In the genomic region with DNA sequence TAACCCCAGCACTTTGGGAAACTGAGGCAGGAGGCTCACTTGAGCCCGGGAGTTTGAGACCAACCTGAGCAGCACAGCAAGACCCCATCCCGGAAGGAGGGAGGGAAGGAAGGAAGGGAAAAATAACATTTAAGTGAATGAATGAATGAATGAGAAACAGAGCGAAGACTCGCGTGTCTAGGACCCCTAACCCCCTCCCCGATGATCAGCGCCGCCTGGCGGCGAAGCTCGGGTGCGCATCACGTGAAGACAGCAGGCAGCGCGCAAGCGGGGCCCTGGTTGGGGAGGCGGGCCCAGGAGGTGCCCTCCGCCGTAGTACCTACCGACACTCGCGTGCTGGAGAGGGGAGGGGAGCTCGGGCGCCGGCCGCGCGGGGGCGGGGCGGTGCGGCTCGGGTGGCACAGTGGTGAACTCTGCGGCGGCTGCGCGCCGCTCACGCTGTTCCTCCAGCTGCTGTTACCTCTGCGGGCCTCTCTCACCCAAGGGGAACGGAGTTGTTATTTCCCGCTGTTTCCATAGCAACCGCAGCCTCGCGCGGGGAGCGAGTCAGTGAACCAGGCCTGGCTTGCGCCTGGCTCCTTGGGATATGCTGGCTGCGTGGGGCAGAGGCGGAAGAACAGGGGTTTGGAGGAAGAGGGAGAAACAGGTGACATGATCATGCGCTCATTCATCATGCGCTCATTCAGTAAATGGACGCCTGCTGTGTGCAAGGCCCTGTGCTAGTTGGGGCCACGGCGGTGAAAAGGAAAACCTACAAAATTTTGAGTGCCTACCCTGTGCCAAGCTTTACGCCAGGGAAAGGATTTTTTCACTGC, we compare ENCODE assay signal across 1 cellular context.
TF ChIP-seq lines count a peak whose summit lies in the region.

No MANE protein-coding gene starts in this region.

TF ChIP-seq in HCT116, 20 proteins besides CTCF, POLR2A, EP300 and RAD21 (continued from another document):
- TF ChIP-seq, protein P1, sequence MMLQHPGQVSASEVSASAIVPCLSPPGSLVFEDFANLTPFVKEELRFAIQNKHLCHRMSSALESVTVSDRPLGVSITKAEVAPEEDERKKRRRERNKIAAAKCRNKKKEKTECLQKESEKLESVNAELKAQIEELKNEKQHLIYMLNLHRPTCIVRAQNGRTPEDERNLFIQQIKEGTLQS (IDR thresholded peaks at IDR 0.05), result no peak
- TF ChIP-seq MAX (IDR thresholded peaks at IDR 0.05) (peak; percentile 88), POLR2AphosphoS5 (IDR thresholded peaks at IDR 0.05; ENCODE audit: low read depth, low read length) (0 out of 2 replicates have a peak, but pooled peaks have one; percentile 24), SRF (IDR thresholded peaks at IDR 0.05; ENCODE audit: low read depth) (no peak), ZNF274 (IDR thresholded peaks at IDR 0.05; ENCODE audit: low read depth, low read length) (no peak), SP1 (IDR thresholded peaks at IDR 0.05; ENCODE audit: low read depth) (peak; percentile 12; the same call in 1 of the 2 replicates), CBX3 (IDR thresholded peaks at IDR 0.05; ENCODE audit: low read depth) (peak; percentile 74), EZH2phosphoT487 (IDR thresholded peaks at IDR 0.05; ENCODE audit: borderline replicate concordance) (no peak), TCF7L2 (IDR thresholded peaks at IDR 0.05; ENCODE audit: borderline replicate concordance, extremely low read depth, insufficient read depth, insufficient read length) (no peak)
